9 cellular contexts compared by ENCODE assay signal in genomic region chr2:235416816-235417499, GRCh38.
DNase-seq lines count a peak whose midpoint lies in the region; FAIRE-seq and TF ChIP-seq lines count a peak whose summit lies in the region.
"Had no signal": no experiment of that assay in that cellular context is flagged by ENCODE, and none has a peak within 500 bp of the region (broad histone marks: within the 10 kb centered on the region; RNA-seq: fewer than 3 reads in every experiment).

No MANE protein-coding gene starts in this region.

- WGBS in smooth muscle cell (ENCODE audit: low lambda C conversion rate): 58% methylated on average over 7 of the region's 7 CpGs

- no peaks in the 10 kb centered on the region for H3K27me3 ChIP-seq in smooth muscle cell (ENCODE audit: low read depth)

- no peaks in the 10 kb centered on the region for H3K79me2 ChIP-seq in smooth muscle cell (ENCODE audit: low read depth)

- no peak for FAIRE-seq in GM12891 (lab: Jason Lieb, UNC)

- H3K9ac ChIP-seq in smooth muscle cell (ENCODE audit: low read depth): no peak overlapping the region

- H3K4me2 ChIP-seq in smooth muscle cell: no peak overlapping the region

- no peaks in the 10 kb centered on the region for H3F3A ChIP-seq in smooth muscle cell (ENCODE audit: low read depth)

- H3K9me3 ChIP-seq in smooth muscle cell (replicated peaks; ENCODE audit: low read depth): no peaks in the 10 kb centered on the region

- DNase-seq in HCEC 1CT: peak; percentile 8
- peak; percentile 10 for DNase-seq in amniotic epithelial cell (ENCODE audit: low read depth)
- peak; percentile 33 for DNase-seq in iPS-NIHi11 (ENCODE audit: low spot score)
- DNase-seq in smooth muscle cell (lab: John Stamatoyannopoulos, UW; ENCODE audit: unreplicated experiment): no peak
- DNase-seq in NOMO-1 treated with dmso at 0.1 percent for 144 hours (lab: John Stamatoyannopoulos, UW; ENCODE audit: unreplicated experiment): no peak
- no peak for DNase-seq in GM12891 (ENCODE audit: insufficient read length, low spot score)
- DNase-seq in SIG-M5 (lab: John Stamatoyannopoulos, UW): no peak
- DNase-seq: activated naive CD4-positive, alpha-beta T cell treated with anti-CD3 and anti-CD28 coated beads, Interleukin-2, amount 50 U/mL, for 16 hours; KBM-7 had no signal

- H3K27ac ChIP-seq in smooth muscle cell (ENCODE audit: low read depth): no peak overlapping the region

- no peak overlapping the region for H3K4me3 ChIP-seq in smooth muscle cell

- peak overlapping the region; percentile 4 for H2AFZ ChIP-seq in smooth muscle cell (ENCODE audit: low read depth)

- H3K4me1 ChIP-seq in smooth muscle cell (ENCODE audit: low read depth): no peaks in the 10 kb centered on the region

- no peaks in the 10 kb centered on the region for H4K20me1 ChIP-seq in smooth muscle cell (ENCODE audit: low read depth)

- TF ChIP-seq CTCF in smooth muscle cell (IDR thresholded peaks at IDR 0.05; ENCODE audit: borderline replicate concordance, insufficient read depth, poor library complexity, severe bottlenecking): no peak

- H3K36me3 ChIP-seq in smooth muscle cell (ENCODE audit: low read depth): no peaks in the 10 kb centered on the region

- TF ChIP-seq POLR2A in GM12891 (IDR thresholded peaks at IDR 0.05; ENCODE audit: low read depth, low read length): no peak

TF ChIP-seq in GM12891, 5 proteins besides CTCF, POLR2A, EP300 and RAD21:
- TF ChIP-seq POU2F2 (IDR thresholded peaks at IDR 0.05; ENCODE audit: low read depth, low read length): no peak
- no peak for TF ChIP-seq PAX5 (IDR thresholded peaks at IDR 0.05; ENCODE audit: insufficient read depth, low read length, severe bottlenecking)
- no peak for TF ChIP-seq SPI1 (IDR thresholded peaks at IDR 0.05; ENCODE audit: low read depth, low read length)
- no peak for TF ChIP-seq TAF1 (IDR thresholded peaks at IDR 0.05; ENCODE audit: low read depth, low read length)
- TF ChIP-seq POLR2AphosphoS5 (IDR thresholded peaks at IDR 0.05; ENCODE audit: low read depth, low read length): no peak

Comparison
In these comparisons a context has a peak if more than half of its experiments do, and no peak if none do; other contexts are left out.
1. DNase-seq: peak in HCEC 1CT (single experiment), amniotic epithelial cell (single experiment) and iPS-NIHi11 (single experiment); none in smooth muscle cell (single experiment), NOMO-1 treated with dmso at 0.1 percent for 144 hours (single experiment), GM12891 (single experiment) and SIG-M5 (single experiment).